In genomic region chr1:12505639-12506311, GRCh38 we compare ENCODE assay signal across 30 cellular contexts.
A peak's percentile ranks its signal among the peaks of the same experiment; 100 is the strongest.
DNase-seq lines count a peak whose midpoint lies in the region; ATAC-seq and TF ChIP-seq lines count a peak whose summit lies in the region.
"Had no signal": no experiment of that assay in that cellular context is flagged by ENCODE, and none has a peak within 500 bp of the region (broad histone marks: within the 10 kb centered on the region; RNA-seq: fewer than 3 reads in every experiment).

No MANE protein-coding gene starts in this region.

- peak overlapping the region; percentile 27 for H3K27ac Mint-ChIP-seq in activated CD8-positive, alpha-beta T cell treated with anti-CD3 and anti-CD28 coated beads, Interleukin-2, amount 10 ng/mL, durations not matched to agents 7 days and 5 days
- peak overlapping the region; percentile 71 for H3K27ac Mint-ChIP-seq in mesothelial cell of epicardium
- H3K27ac Mint-ChIP-seq: activated CD8-positive, alpha-beta memory T cell treated with anti-CD3 and anti-CD28 coated beads, Interleukin-2, amount 10 ng/mL, durations not matched to agents 7 days and 5 days; activated naive CD4-positive, alpha-beta T cell treated with anti-CD3 and anti-CD28 coated beads for 36 hours; dendritic cell treated with granulocyte-macrophage colony-stimulating factor and Interleukin-4, amounts not matched to agents 40 ng/mL and 50 ng/mL, for 4 days; endodermal cell; HFFc6 had no signal

- DNase-seq in G401 (ENCODE audit: low spot score) (peak; percentile 19), mesothelial cell of epicardium (ENCODE audit: low spot score in 2 of 2, unreplicated experiment in 2 of 2) (no peak), superior temporal gyrus (ENCODE audit: extremely low spot score) (peak; percentile 51), SIG-M5 (lab: John Stamatoyannopoulos, UW) (no peak)
- no peak for DNase-seq in activated CD8-positive, alpha-beta T cell treated with anti-CD3 and anti-CD28 coated beads, Interleukin-2, amount 10 ng/mL, durations not matched to agents 7 days and 5 days
- DNase-seq: activated CD4-positive, alpha-beta T cell treated with anti-CD3 and anti-CD28 coated beads for 48 hours; activated CD8-positive, alpha-beta memory T cell treated with anti-CD3 and anti-CD28 coated beads, Interleukin-2, amount 10 ng/mL, durations not matched to agents 7 days and 5 days; activated naive CD4-positive, alpha-beta T cell treated with anti-CD3 and anti-CD28 coated beads for 36 hours; endodermal cell; foreskin fibroblast; GM23248; HFFc6; IMR-90; left cardiac atrium; mesenchymal stem cell; NCI-H1092; NCI-H1694 treated with DMSO at 0.1 percent for 48 hours; NCI-H2171 treated with DMSO at 0.1 percent for 48 hours; NCI-H524; PC-3; SHP77; small intestine; T-helper 9 cell; WERI-Rb-1 had no signal

- H3K4me3 Mint-ChIP-seq in activated CD8-positive, alpha-beta T cell treated with anti-CD3 and anti-CD28 coated beads, Interleukin-2, amount 10 ng/mL, durations not matched to agents 7 days and 5 days: no peak overlapping the region
- no peak overlapping the region for H3K4me3 Mint-ChIP-seq in mesothelial cell of epicardium
- H3K4me3 Mint-ChIP-seq: activated CD8-positive, alpha-beta memory T cell treated with anti-CD3 and anti-CD28 coated beads, Interleukin-2, amount 10 ng/mL, durations not matched to agents 7 days and 5 days; activated naive CD4-positive, alpha-beta T cell treated with anti-CD3 and anti-CD28 coated beads for 36 hours; CD14-positive monocyte; dendritic cell treated with granulocyte-macrophage colony-stimulating factor and Interleukin-4, amounts not matched to agents 40 ng/mL and 50 ng/mL, for 4 days; endodermal cell; HFFc6 had no signal

- no peak for ATAC-seq in activated CD8-positive, alpha-beta T cell treated with anti-CD3 and anti-CD28 coated beads, Interleukin-2, amount 10 ng/mL, durations not matched to agents 7 days and 5 days
- no peak for ATAC-seq in GM21576 (IDR thresholded peaks at IDR 0.05; ENCODE audit: unreplicated experiment)
- no peak for ATAC-seq in GM21528 (IDR thresholded peaks at IDR 0.05; ENCODE audit: low FRiP score, unreplicated experiment)
- ATAC-seq: activated CD8-positive, alpha-beta memory T cell treated with anti-CD3 and anti-CD28 coated beads, Interleukin-2, amount 10 ng/mL, durations not matched to agents 7 days and 5 days; esophagus mucosa; GM12878; PC-3 had no signal

- POLR2A ChIA-PET in activated CD8-positive, alpha-beta T cell treated with anti-CD3 and anti-CD28 coated beads, Interleukin-2, amount 10 ng/mL, durations not matched to agents 7 days and 5 days (lab: Charles Lee): interaction anchor here (0.7 to 1.0 kb wide), 2 partner anchors 121 to 295 kb away, joined by 3 read pairs; no protein-coding TSS in a partner anchor

- H3K27me3 Mint-ChIP-seq in activated CD8-positive, alpha-beta T cell treated with anti-CD3 and anti-CD28 coated beads, Interleukin-2, amount 10 ng/mL, durations not matched to agents 7 days and 5 days (ENCODE audit: low read depth): no peaks in the 10 kb centered on the region
- no peaks in the 10 kb centered on the region for H3K27me3 Mint-ChIP-seq in mesothelial cell of epicardium (ENCODE audit: low read depth)
- H3K27me3 Mint-ChIP-seq: activated CD8-positive, alpha-beta memory T cell treated with anti-CD3 and anti-CD28 coated beads, Interleukin-2, amount 10 ng/mL, durations not matched to agents 7 days and 5 days; dendritic cell treated with granulocyte-macrophage colony-stimulating factor and Interleukin-4, amounts not matched to agents 40 ng/mL and 50 ng/mL, for 4 days had no signal

- H3K9me3 Mint-ChIP-seq in activated CD8-positive, alpha-beta T cell treated with anti-CD3 and anti-CD28 coated beads, Interleukin-2, amount 10 ng/mL, durations not matched to agents 7 days and 5 days (ENCODE audit: insufficient read depth): no peaks in the 10 kb centered on the region
- no peaks in the 10 kb centered on the region for H3K9me3 Mint-ChIP-seq in mesothelial cell of epicardium
- H3K9me3 Mint-ChIP-seq: activated naive CD4-positive, alpha-beta T cell treated with anti-CD3 and anti-CD28 coated beads for 36 hours; CD14-positive monocyte; dendritic cell treated with granulocyte-macrophage colony-stimulating factor and Interleukin-4, amounts not matched to agents 40 ng/mL and 50 ng/mL, for 4 days; endodermal cell; HFFc6 had no signal

- CTCF ChIA-PET in activated CD8-positive, alpha-beta T cell treated with anti-CD3 and anti-CD28 coated beads, Interleukin-2, amount 10 ng/mL, durations not matched to agents 7 days and 5 days (lab: Charles Lee): interaction anchor here (0.6 to 1.4 kb wide), 3 partner anchors 56 to 230 kb away, joined by 3 read pairs; no protein-coding TSS in a partner anchor

- TF ChIP-seq CTCF in mesothelial cell of epicardium (IDR thresholded peaks at IDR 0.05; ENCODE audit: unreplicated experiment): no peak

- H3K36me3 Mint-ChIP-seq in activated CD8-positive, alpha-beta T cell treated with anti-CD3 and anti-CD28 coated beads, Interleukin-2, amount 10 ng/mL, durations not matched to agents 7 days and 5 days (ENCODE audit: low read depth): peaks cover 46% of the 10 kb centered on the region
- peaks cover 40% of the 10 kb centered on the region for H3K36me3 Mint-ChIP-seq in mesothelial cell of epicardium

- in situ Hi-C loops in G401 (cut with HindIII; ENCODE audit: low sequenced_read_pairs): no loop called here

- H3K4me1 Mint-ChIP-seq in activated CD8-positive, alpha-beta T cell treated with anti-CD3 and anti-CD28 coated beads, Interleukin-2, amount 10 ng/mL, durations not matched to agents 7 days and 5 days (ENCODE audit: low read depth): peaks cover 50% of the 10 kb centered on the region
- H3K4me1 Mint-ChIP-seq in mesothelial cell of epicardium: peaks cover 51% of the 10 kb centered on the region

Comparison
In these comparisons a context has a peak if more than half of its experiments do, and no peak if none do; other contexts are left out.
1. DNase-seq: peak in G401 (single experiment) and superior temporal gyrus (single experiment); none in activated CD8-positive, alpha-beta T cell treated with anti-CD3 and anti-CD28 coated beads, Interleukin-2, amount 10 ng/mL, durations not matched to agents 7 days and 5 days (single experiment), mesothelial cell of epicardium (0 of 2) and SIG-M5 (single experiment).